10 cellular contexts compared by ENCODE assay signal in genomic region chr11:8863838-8864237, GRCh38. TPM values are rescaled to one million over a fixed set of nuclear protein-coding genes. Genes with fewer than 3 reads are reported as not detected.
DNase-seq lines count a peak whose midpoint lies in the region; ATAC-seq and TF ChIP-seq lines count a peak whose summit lies in the region.
"Had no signal": no experiment of that assay in that cellular context is flagged by ENCODE, and none has a peak within 500 bp of the region (broad histone marks: within the 10 kb centered on the region; RNA-seq: fewer than 3 reads in every experiment).

No MANE protein-coding gene starts in this region.

- no peak overlapping the region for H3K27ac Mint-ChIP-seq in effector memory CD8-positive, alpha-beta T cell

- no peak overlapping the region for H3K4me3 ChIP-seq in astrocyte of the spinal cord (ENCODE audit: low read depth, low read length)
- no peak overlapping the region for H3K4me3 ChIP-seq in thoracic aorta

- no peak for TF ChIP-seq CTCF in astrocyte of the spinal cord (IDR thresholded peaks at IDR 0.05; ENCODE audit: low read depth, low read length)
- no peak for TF ChIP-seq CTCF in thoracic aorta (IDR thresholded peaks at IDR 0.05)

- H3K27me3 Mint-ChIP-seq in effector memory CD8-positive, alpha-beta T cell: peaks cover 62 to 80% of the 10 kb centered on the region in 2 donors

- ATAC-seq in thoracic aorta (ENCODE audit: insufficient number of reproducible peaks, low FRiP score, low read depth): peak; percentile 73
- ATAC-seq in effector memory CD8-positive, alpha-beta T cell (replicated peaks): no peak
- no peak for ATAC-seq in GM21737 (IDR thresholded peaks at IDR 0.05; ENCODE audit: unreplicated experiment)

- H3K36me3 ChIP-seq in thoracic aorta: no peaks in the 10 kb centered on the region

- H3K27ac ChIP-seq in thoracic aorta: no peak overlapping the region

- no peaks in the 10 kb centered on the region for H3K36me3 Mint-ChIP-seq in effector memory CD8-positive, alpha-beta T cell (ENCODE audit: insufficient read depth)

- no peak overlapping the region for H3K4me3 Mint-ChIP-seq in effector memory CD8-positive, alpha-beta T cell

- no peaks in the 10 kb centered on the region for H3K4me1 ChIP-seq in thoracic aorta (ENCODE audit: control insufficient read depth in 1 of 2, low read depth in 2 of 2)

- H3K4me1 Mint-ChIP-seq in effector memory CD8-positive, alpha-beta T cell (ENCODE audit: low read depth in 2 of 2): no peaks in the 10 kb centered on the region

- H3K9me3 ChIP-seq in thoracic aorta: no peaks in the 10 kb centered on the region

- in situ Hi-C loops in astrocyte of the spinal cord (cut with HindIII; ENCODE audit: low sequenced_read_pairs): no loop called here
- in situ Hi-C loops in G401 (cut with HindIII; ENCODE audit: low sequenced_read_pairs): no loop called here

- DNase-seq in HCEC 1CT (peak; percentile 85), astrocyte of the spinal cord (ENCODE audit: low read depth, low spot score) (peak; percentile 69), glomerular visceral epithelial cell (ENCODE audit: extremely low spot score) (peak; percentile 24), thoracic aorta (ENCODE audit: low spot score) (no peak), foreskin melanocyte (no peak), G401 (ENCODE audit: low spot score) (no peak)
- no peak for DNase-seq in effector memory CD8-positive, alpha-beta T cell
- DNase-seq: aorta, NCI-H1694 treated with DMSO at 0.1 percent for 48 hours had no signal

- H3K9me3 Mint-ChIP-seq in effector memory CD8-positive, alpha-beta T cell: no peaks in the 10 kb centered on the region

- no peaks in the 10 kb centered on the region for H3K27me3 ChIP-seq in thoracic aorta (replicated peaks; ENCODE audit: insufficient read depth)

RNA-seq across cellular contexts. Expression of gene AKIP1, which starts 47.2 kb away (rescaled TPM):
- 10 to 100 TPM; 28.8 to 58.7 TPM for total RNA-seq in thoracic aorta
- 49.0 and 62.7 TPM in 2 replicates for total RNA-seq in G401 (2014; rRNA removed; shearing (Covaris generic))

Comparison
In these comparisons a context has a peak if more than half of its experiments do, and no peak if none do; other contexts are left out.
1. DNase-seq: peak in HCEC 1CT (single experiment), astrocyte of the spinal cord (single experiment) and glomerular visceral epithelial cell (single experiment); none in thoracic aorta (single experiment), foreskin melanocyte (single experiment), G401 (single experiment) and effector memory CD8-positive, alpha-beta T cell (0 of 3).